Comparison of ENCODE assay signal across 17 cellular contexts in genomic region chr15:45763170-45763869, GRCh38.
"Had no signal": no experiment of that assay in that cellular context is flagged by ENCODE, and none has a peak within 500 bp of the region (broad histone marks: within the 10 kb centered on the region; RNA-seq: fewer than 3 reads in every experiment).

No MANE protein-coding gene starts in this region.

- H3K4me1 ChIP-seq: SJSA1 had no signal

- DNase-seq: KBM-7, MV-4-11, NCI-H1092 treated with DMSO at 0.1 percent for 48 hours, NCI-H1436, NCI-H1694 treated with DMSO at 0.1 percent for 48 hours, NCI-H1930, NCI-H2107, NCI-H2227 treated with DMSO at 0.1 percent for 48 hours, NCI-H524, NCI-H526 treated with DMSO at 0.1 percent for 48 hours, NCI-H774, Right ventricle myocardium superior, RPMI8226, SIG-M5 had no signal

- H3K9me3 ChIP-seq: SJSA1 had no signal

- H3K27ac ChIP-seq: SJSA1, SK-N-MC had no signal

- H3K27me3 ChIP-seq: SJSA1 had no signal

- H3K36me3 ChIP-seq: SJSA1 had no signal

- FAIRE-seq: RCC 7860 had no signal

- H3K4me3 ChIP-seq: SJSA1, SK-N-MC had no signal
